ENCODE assay signal across 15 cellular contexts in genomic region chr16:81620029-81620428, GRCh38.
"Had no signal": no experiment of that assay in that cellular context is flagged by ENCODE, and none has a peak within 500 bp of the region (broad histone marks: within the 10 kb centered on the region; RNA-seq: fewer than 3 reads in every experiment).

No MANE protein-coding gene starts in this region.

- H3K4me3 Mint-ChIP-seq: activated CD8-positive, alpha-beta memory T cell treated with anti-CD3 and anti-CD28 coated beads, Interleukin-2, amount 10 ng/mL, durations not matched to agents 7 days and 5 days; activated naive CD8-positive, alpha-beta T cell treated with anti-CD3 and anti-CD28 coated beads, Interleukin-2, amount 50 U/mL, for 24 hours; activated T-cell treated with anti-CD3 and anti-CD28 coated beads, Interleukin-2, amount 50 U/mL, for 72 hours; naive thymus-derived CD4-positive, alpha-beta T cell; stimulated activated memory B cell treated with anti-CD40 and anti-IgM and Interleukin-4, amounts not matched to agents 10 μg/mL and 1 μg/mL and 100 μg/mL, for 72 hours; T-helper 1 cell treated with Interleukin-12 subunit alpha and Interleukin-12 subunit beta and Interleukin-4 antibody, amounts not matched to agents 30 μg/mL and 1 μg/mL, for 36 hours; WTC11 had no signal

- H3K27ac ChIP-seq: gastroesophageal sphincter, upper lobe of left lung had no signal

- H3K9me3 ChIP-seq: gastroesophageal sphincter, suprapubic skin, upper lobe of left lung had no signal

- H3K9me3 Mint-ChIP-seq: activated naive CD8-positive, alpha-beta T cell treated with anti-CD3 and anti-CD28 coated beads, Interleukin-2, amount 50 U/mL, for 24 hours; activated T-cell treated with anti-CD3 and anti-CD28 coated beads, Interleukin-2, amount 50 U/mL, for 72 hours; stimulated activated memory B cell treated with anti-CD40 and anti-IgM and Interleukin-4, amounts not matched to agents 10 μg/mL and 1 μg/mL and 100 μg/mL, for 72 hours; T-helper 1 cell treated with Interleukin-12 subunit alpha and Interleukin-12 subunit beta and Interleukin-4 antibody, amounts not matched to agents 30 μg/mL and 1 μg/mL, for 36 hours; WTC11 had no signal

- H3K27ac Mint-ChIP-seq: activated CD8-positive, alpha-beta memory T cell treated with anti-CD3 and anti-CD28 coated beads, Interleukin-2, amount 10 ng/mL, durations not matched to agents 7 days and 5 days; activated naive CD8-positive, alpha-beta T cell treated with anti-CD3 and anti-CD28 coated beads, Interleukin-2, amount 50 U/mL, for 24 hours; activated T-cell treated with anti-CD3 and anti-CD28 coated beads, Interleukin-2, amount 50 U/mL, for 72 hours; progenitor cell of endocrine pancreas; stimulated activated memory B cell treated with anti-CD40 and anti-IgM and Interleukin-4, amounts not matched to agents 10 μg/mL and 1 μg/mL and 100 μg/mL, for 72 hours; T-helper 1 cell treated with Interleukin-12 subunit alpha and Interleukin-12 subunit beta and Interleukin-4 antibody, amounts not matched to agents 30 μg/mL and 1 μg/mL, for 36 hours had no signal

- H3K4me3 ChIP-seq: gastroesophageal sphincter, suprapubic skin, upper lobe of left lung had no signal

- H3K27me3 Mint-ChIP-seq: activated CD8-positive, alpha-beta memory T cell treated with anti-CD3 and anti-CD28 coated beads, Interleukin-2, amount 10 ng/mL, durations not matched to agents 7 days and 5 days; activated naive CD8-positive, alpha-beta T cell treated with anti-CD3 and anti-CD28 coated beads, Interleukin-2, amount 50 U/mL, for 24 hours; naive thymus-derived CD4-positive, alpha-beta T cell; progenitor cell of endocrine pancreas; stimulated activated memory B cell treated with anti-CD40 and anti-IgM and Interleukin-4, amounts not matched to agents 10 μg/mL and 1 μg/mL and 100 μg/mL, for 72 hours had no signal

- ATAC-seq: activated CD8-positive, alpha-beta memory T cell treated with anti-CD3 and anti-CD28 coated beads, Interleukin-2, amount 10 ng/mL, durations not matched to agents 7 days and 5 days; activated naive CD8-positive, alpha-beta T cell treated with anti-CD3 and anti-CD28 coated beads, Interleukin-2, amount 50 U/mL, for 24 hours; activated T-cell treated with anti-CD3 and anti-CD28 coated beads, Interleukin-2, amount 50 U/mL, for 72 hours; gastroesophageal sphincter; naive thymus-derived CD4-positive, alpha-beta T cell; right cardiac atrium; stimulated activated memory B cell treated with anti-CD40 and anti-IgM and Interleukin-4, amounts not matched to agents 10 μg/mL and 1 μg/mL and 100 μg/mL, for 72 hours; WTC11 had no signal

- H3K27me3 ChIP-seq: gastroesophageal sphincter, suprapubic skin, upper lobe of left lung had no signal

- DNase-seq: activated CD4-positive, alpha-beta T cell treated with anti-CD3 and anti-CD28 coated beads, Interleukin-2, amount 50 U/mL, for 1 hour; activated CD8-positive, alpha-beta memory T cell treated with anti-CD3 and anti-CD28 coated beads, Interleukin-2, amount 10 ng/mL, durations not matched to agents 7 days and 5 days; activated naive CD8-positive, alpha-beta T cell treated with anti-CD3 and anti-CD28 coated beads, Interleukin-2, amount 50 U/mL, for 24 hours; activated T-cell treated with anti-CD3 and anti-CD28 coated beads, Interleukin-2, amount 50 U/mL, for 72 hours; kidney glomerular epithelial cell; midbrain; naive thymus-derived CD4-positive, alpha-beta T cell; right cardiac atrium; upper lobe of left lung had no signal
